8 cellular contexts compared by ENCODE assay signal in the genomic region with DNA sequence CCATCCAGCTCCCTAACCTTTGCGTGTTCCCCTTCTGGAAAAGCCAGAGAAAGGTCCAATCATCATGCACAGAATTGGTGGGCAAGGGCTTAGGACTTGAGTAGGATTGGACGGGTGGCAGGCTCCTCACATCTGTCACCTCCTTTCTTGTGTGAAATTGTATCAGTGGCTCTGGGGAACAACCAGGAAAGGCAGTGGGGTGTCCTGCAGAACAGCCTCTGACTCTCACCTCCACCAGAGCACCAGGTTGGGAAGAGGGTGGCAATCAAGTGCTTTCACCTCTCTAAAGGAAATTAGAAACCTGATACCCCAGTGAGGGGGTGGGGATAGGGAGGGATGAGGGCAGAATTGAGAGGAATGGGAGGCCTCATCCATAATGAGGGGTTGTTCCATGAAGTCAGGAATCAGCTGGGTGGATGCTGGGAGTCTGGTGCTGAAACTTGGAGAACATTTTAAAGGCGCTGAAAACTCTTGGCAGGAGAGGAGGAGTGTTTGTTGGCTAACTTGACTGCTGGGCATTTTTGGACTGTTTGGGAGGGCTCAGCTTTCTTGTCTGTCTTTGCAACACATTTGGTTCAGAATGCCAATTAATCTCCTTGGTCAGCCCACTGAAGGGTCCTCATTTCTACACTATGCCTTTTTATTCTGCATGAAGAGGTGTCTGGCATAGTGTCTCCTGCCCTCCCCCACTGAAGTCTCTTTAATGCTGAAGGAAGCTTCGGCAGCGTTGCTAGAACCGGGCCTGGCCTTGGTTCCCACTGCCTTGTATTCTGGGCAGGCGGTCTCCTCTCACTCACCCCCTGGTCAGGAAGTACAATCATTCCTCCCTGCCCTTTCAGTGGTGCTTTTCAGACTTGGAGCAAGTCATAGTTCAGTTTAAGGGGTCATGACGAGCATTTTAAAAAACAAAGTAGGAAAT. TPM values are rescaled to one million over a fixed set of nuclear protein-coding genes. Genes with fewer than 3 reads are reported as not detected.
DNase-seq lines count a peak whose midpoint lies in the region; ATAC-seq and TF ChIP-seq lines count a peak whose summit lies in the region.

No MANE protein-coding gene starts in this region.

- peak overlapping the region; percentile 94 for H3K4me3 Mint-ChIP-seq in type B pancreatic cell

- H3K4me3 ChIP-seq in astrocyte of the spinal cord (ENCODE audit: low read depth, low read length), result peak overlapping the region; percentile 95

- peak overlapping the region; percentile 94 for H3K27ac Mint-ChIP-seq in type B pancreatic cell

- ATAC-seq in GM21360 (IDR thresholded peaks at IDR 0.05; ENCODE audit: unreplicated experiment), result no peak

- no peaks in the 10 kb centered on the region for H3K9me3 Mint-ChIP-seq in type B pancreatic cell

- TF ChIP-seq CTCF in astrocyte of the spinal cord (IDR thresholded peaks at IDR 0.05; ENCODE audit: low read depth, low read length) (no peak), type B pancreatic cell (conservative IDR thresholded peaks at IDR 0.05) (no peak)

- peaks cover 46% of the 10 kb centered on the region for H3K4me1 Mint-ChIP-seq in type B pancreatic cell (ENCODE audit: unreplicated experiment)

- DNase-seq in DMS 273 (lab: John Stamatoyannopoulos, UW; ENCODE audit: unreplicated experiment) (peak; percentile 75), NCI-H128 (lab: John Stamatoyannopoulos, UW; ENCODE audit: unreplicated experiment) (peak; percentile 39), astrocyte of the spinal cord (ENCODE audit: low read depth, low spot score) (peak; percentile 15), islet precursor cell (peak; percentile 73), type B pancreatic cell (ENCODE audit: extremely low spot score, unreplicated experiment) (no peak), SKM-1 treated with dmso at 0.1 percent for 144 hours (lab: John Stamatoyannopoulos, UW; ENCODE audit: unreplicated experiment) (no peak)
- no peak for DNase-seq in stimulated activated CD4-positive, alpha-beta T cell treated with anti-CD3 and anti-CD28 coated beads, Interleukin-4, amount 100 ng/mL, for 4 hours

- H3K27me3 Mint-ChIP-seq in type B pancreatic cell, result no peaks in the 10 kb centered on the region

- in situ Hi-C loops in astrocyte of the spinal cord (cut with HindIII; ENCODE audit: low sequenced_read_pairs), result no loop called here

- peaks cover 10% of the 10 kb centered on the region for H3K36me3 Mint-ChIP-seq in type B pancreatic cell

RNA-seq across cellular contexts. Expression of gene PHGDH, which starts 2.1 kb away (rescaled TPM):
- total RNA-seq in type B pancreatic cell (ENCODE audit: low replicate concordance), result 195 and 217 TPM in 2 replicates

RNA-seq across cellular contexts. Expression of gene HMGCS2, which starts 54.9 kb away (rescaled TPM):
- 19.1 and 34.7 TPM in 2 replicates for total RNA-seq in type B pancreatic cell (ENCODE audit: low replicate concordance)

Comparison
In these comparisons a context has a peak if more than half of its experiments do, and no peak if none do; other contexts are left out.
1. DNase-seq: peak in DMS 273 (single experiment), NCI-H128 (single experiment), astrocyte of the spinal cord (single experiment) and islet precursor cell (single experiment); none in type B pancreatic cell (single experiment), stimulated activated CD4-positive, alpha-beta T cell treated with anti-CD3 and anti-CD28 coated beads, Interleukin-4, amount 100 ng/mL, for 4 hours (0 of 2) and SKM-1 treated with dmso at 0.1 percent for 144 hours (single experiment).